In genomic region chr6:51959744-51960383, GRCh38 we compare ENCODE assay signal across 8 cellular contexts.
DNase-seq lines count a peak whose midpoint lies in the region; ATAC-seq, FAIRE-seq and TF ChIP-seq lines count a peak whose summit lies in the region.

No MANE protein-coding gene starts in this region.

- H4K20me1 ChIP-seq in IMR-90 (ENCODE audit: insufficient read depth, low read length) = no peaks in the 10 kb centered on the region
- no peaks in the 10 kb centered on the region for H4K20me1 ChIP-seq in OCI-LY7 (ENCODE audit: insufficient read depth, low read length)
- no peaks in the 10 kb centered on the region for H4K20me1 ChIP-seq in keratinocyte (ENCODE audit: control insufficient read depth, extremely low read depth, insufficient read depth, low read length)

- H3K79me2 ChIP-seq in OCI-LY7 (ENCODE audit: insufficient read depth, low read depth, low read length) = no peaks in the 10 kb centered on the region
- no peaks in the 10 kb centered on the region for H3K79me2 ChIP-seq in keratinocyte (ENCODE audit: control insufficient read depth, insufficient read depth, low read length)

- in situ Hi-C loops in IMR-90 (cut with MboI; ENCODE audit: low sequenced_read_pairs) (no loop called here), brain microvascular endothelial cell (cut with HindIII; ENCODE audit: low pct_ligation_motif_present, low sequenced_read_pairs) (no loop called here)

- H3K4me1 ChIP-seq in IMR-90 (ENCODE audit: control insufficient read depth, insufficient read depth, low read length) (no peaks in the 10 kb centered on the region), OCI-LY7 (ENCODE audit: insufficient read depth, low read length, poor library complexity, severe bottlenecking) (no peaks in the 10 kb centered on the region), keratinocyte (ENCODE audit: control insufficient read depth, extremely low read depth, insufficient read depth, low read length) (no peaks in the 10 kb centered on the region)

- no peak overlapping the region for H2BK120ac ChIP-seq in IMR-90 (ENCODE audit: low read depth, low read length)

- no peak overlapping the region for H3K14ac ChIP-seq in IMR-90 (replicated peaks; ENCODE audit: low read depth, low read length)

- H3K56ac ChIP-seq in IMR-90 (ENCODE audit: extremely low read depth, insufficient read depth, low read length) = no peak overlapping the region

- intact Hi-C loops in IMR-90 (cut with micrococcal nuclease) = loop anchor here (1.0 kb wide), 2 partner anchors 105 to 1145 kb away; no protein-coding TSS in a partner anchor
- intact Hi-C loops in OCI-LY7 (cut with micrococcal nuclease; ENCODE audit: unreplicated experiment) = loop anchor here (5.0 to 10.0 kb wide), 2 partner anchors 105 to 1143 kb away; partner anchors contain the start of gene TFAP2B

- no peak overlapping the region for H2BK5ac ChIP-seq in IMR-90 (ENCODE audit: low read depth, low read length, poor library complexity, severe bottlenecking)

- POLR2A ChIA-PET in IMR-90 (lab: Charles Lee; ENCODE audit: unreplicated experiment) = interaction anchor here (0.5 kb wide), 1 partner anchor 34 kb away, joined by 5 read pairs; no protein-coding TSS in a partner anchor
- POLR2A ChIA-PET in OCI-LY7 (lab: Charles Lee) = no interaction called here

- H3K9ac ChIP-seq in IMR-90 (ENCODE audit: low read depth, low read length) (no peak overlapping the region), keratinocyte (ENCODE audit: control insufficient read depth, extremely low read depth, insufficient read depth, low read length) (no peak overlapping the region)

- H3K9me3 ChIP-seq in IMR-90 (ENCODE audit: control insufficient read depth, insufficient read depth, low read length) = no peaks in the 10 kb centered on the region
- no peaks in the 10 kb centered on the region for H3K9me3 ChIP-seq in OCI-LY7 (ENCODE audit: low read length)
- no peaks in the 10 kb centered on the region for H3K9me3 ChIP-seq in keratinocyte (ENCODE audit: control insufficient read depth, low read depth, low read length)

- H2BK15ac ChIP-seq in IMR-90 (ENCODE audit: low read depth, low read length) = no peak overlapping the region

- ATAC-seq in GM21526 (IDR thresholded peaks at IDR 0.05; ENCODE audit: low FRiP score, unreplicated experiment) = peak; percentile 93
- ATAC-seq in IMR-90 (ENCODE audit: low read depth) = peak; percentile 81

- H3K4me3 ChIP-seq in IMR-90 (ENCODE audit: insufficient read depth, low read depth, low read length) (no peak overlapping the region), OCI-LY7 (ENCODE audit: low read depth, low read length, poor library complexity, severe bottlenecking) (no peak overlapping the region), brain microvascular endothelial cell (ENCODE audit: low read depth, low read length) (no peak overlapping the region), keratinocyte (ENCODE audit: control insufficient read depth in 2 of 3, extremely low read depth in 1 of 3, insufficient read depth in 2 of 3, low read depth in 1 of 3, low read length in 3 of 3) (no peak overlapping the region)

- CTCF ChIA-PET in IMR-90 (lab: Yijun Ruan, JAX) (interaction anchor here (0.6 to 1.1 kb wide), 2 partner anchors 8 to 9 kb away, joined by 3 to 7 read pairs; no protein-coding TSS in a partner anchor), OCI-LY7 (lab: Charles Lee; ENCODE audit: unreplicated experiment) (interaction anchor here (0.5 kb wide), 1 partner anchor 180 kb away, joined by 6 read pairs; no protein-coding TSS in a partner anchor)

- H3K9me2 ChIP-seq in OCI-LY7 (ENCODE audit: insufficient read depth, low read length) = no peaks in the 10 kb centered on the region

- no peaks in the 10 kb centered on the region for H3K79me1 ChIP-seq in IMR-90 (ENCODE audit: low read depth in 1 of 2, low read length in 2 of 2)

- BruUV-seq in IMR-90 (replicated peaks; lab: Mats Ljungman, UMichigan) (no TSS peak), OCI-LY7 (replicated peaks; lab: Mats Ljungman, UMichigan) (no TSS peak)

- no peak overlapping the region for H2BK20ac ChIP-seq in IMR-90 (ENCODE audit: low read depth, low read length)

- no peak overlapping the region for H4K8ac ChIP-seq in IMR-90 (ENCODE audit: low read depth in 2 of 2, low read length in 2 of 2)

- H3K4me2 ChIP-seq in IMR-90 (ENCODE audit: low read depth, low read length) (no peak overlapping the region), OCI-LY7 (ENCODE audit: low read length) (no peak overlapping the region), keratinocyte (ENCODE audit: control insufficient read depth, extremely low read depth, insufficient read depth, low read depth, low read length) (no peak overlapping the region)

- no peaks in the 10 kb centered on the region for H3K9me1 ChIP-seq in IMR-90 (ENCODE audit: insufficient read depth, low read length)
- no peaks in the 10 kb centered on the region for H3K9me1 ChIP-seq in keratinocyte (ENCODE audit: control insufficient read depth, extremely low read depth, insufficient read depth, low read length)

- TF ChIP-seq POLR2A in IMR-90 (IDR thresholded peaks at IDR 0.05; ENCODE audit: low read depth, low read length) = no peak

- no peak overlapping the region for H4K5ac ChIP-seq in IMR-90 (ENCODE audit: low read depth, low read length)

- TF ChIP-seq CTCF in IMR-90 (conservative IDR thresholded peaks at IDR 0.05; ENCODE audit: low read depth, low read length) (peak; percentile 73), OCI-LY7 (conservative IDR thresholded peaks at IDR 0.05; ENCODE audit: low read length) (peak; percentile 91), brain microvascular endothelial cell (IDR thresholded peaks at IDR 0.05; ENCODE audit: low read depth, low read length, missing control alignments) (peak; percentile 93), keratinocyte (optimal IDR thresholded peaks at IDR 0.05 in 1 of 3, IDR thresholded peaks at IDR 0.05 in 1 of 3, conservative IDR thresholded peaks at IDR 0.05 in 1 of 3; ENCODE audit: extremely low read depth in 1 of 3, insufficient read depth in 2 of 3, low read length in 3 of 3) (peak; percentile 81 to 94 (median 85))

- TF ChIP-seq RAD21 in IMR-90 (IDR thresholded peaks at IDR 0.05; ENCODE audit: low read length) = peak; percentile 74

- H3K27ac ChIP-seq in IMR-90 (ENCODE audit: insufficient read depth, low read length) (no peak overlapping the region), OCI-LY7 (ENCODE audit: low read depth, low read length, poor library complexity, severe bottlenecking) (no peak overlapping the region), brain microvascular endothelial cell (no peak overlapping the region), keratinocyte (ENCODE audit: control insufficient read depth, insufficient read depth, low read length) (no peak overlapping the region)

- H3K4ac ChIP-seq in IMR-90 (ENCODE audit: low read depth, low read length) = no peak overlapping the region

- H2AFZ ChIP-seq in IMR-90 (replicated peaks; ENCODE audit: low read length, poor library complexity) (peak overlapping the region; percentile 10), OCI-LY7 (ENCODE audit: low read length) (no peak overlapping the region), keratinocyte (ENCODE audit: control insufficient read depth, low read length) (no peak overlapping the region)

- no CpG with 5 or more reads among the region's 6 CpGs for WGBS in IMR-90 (ENCODE audit: extremely low coverage in 2 of 2, insufficient read length in 1 of 2), 2 experiments

- H3K18ac ChIP-seq in IMR-90 (ENCODE audit: low read depth, low read length) = no peak overlapping the region

- no peaks in the 10 kb centered on the region for H3K36me3 ChIP-seq in IMR-90 (ENCODE audit: control insufficient read depth, insufficient read depth, low read length)
- H3K36me3 ChIP-seq in OCI-LY7 (ENCODE audit: insufficient read depth, low read length) = no peaks in the 10 kb centered on the region
- H3K36me3 ChIP-seq in brain microvascular endothelial cell (replicated peaks) = no peaks in the 10 kb centered on the region
- no peaks in the 10 kb centered on the region for H3K36me3 ChIP-seq in keratinocyte (ENCODE audit: control insufficient read depth in 2 of 2, extremely low read depth in 1 of 2, insufficient read depth in 2 of 2, low read length in 2 of 2)

- no peak overlapping the region for H4K91ac ChIP-seq in IMR-90 (ENCODE audit: insufficient read depth, low read depth, low read length)

- peak; percentile 12 to 47 for DNase-seq in NCI-H524 (lab: John Stamatoyannopoulos, UW)
- no peak for DNase-seq in NCI-H524 treated with DMSO at 0.1 percent for 48 hours (lab: John Stamatoyannopoulos, UW)
- DNase-seq in IMR-90 = peak; percentile 59
- peak; percentile 55 for DNase-seq in OCI-LY7 (ENCODE audit: low spot score)
- DNase-seq in brain microvascular endothelial cell = peak; percentile 74
- peak; percentile 5 for DNase-seq in keratinocyte (ENCODE audit: low read depth, low spot score)
- peak; percentile 9 for DNase-seq in stimulated activated CD4-positive, alpha-beta T cell treated with anti-CD3 and anti-CD28 coated beads, Interleukin-4, amount 100 ng/mL, for 24 hours

- H3K23ac ChIP-seq in IMR-90 (ENCODE audit: low read depth, low read length) = no peak overlapping the region

- no peak for FAIRE-seq in keratinocyte (lab: Jason Lieb, UNC)

- no peak overlapping the region for H2AK9ac ChIP-seq in IMR-90 (replicated peaks; ENCODE audit: low read depth, low read length, poor library complexity)

- no peak overlapping the region for H2AK5ac ChIP-seq in IMR-90 (ENCODE audit: low read depth, low read length)

- H3K27me3 ChIP-seq in IMR-90 (ENCODE audit: control insufficient read depth, insufficient read depth, low read length) (no peaks in the 10 kb centered on the region), brain microvascular endothelial cell (replicated peaks) (no peaks in the 10 kb centered on the region), keratinocyte (ENCODE audit: control insufficient read depth, extremely low read depth, insufficient read depth, low read length) (no peaks in the 10 kb centered on the region)

- dilution Hi-C loops in IMR-90 (cut with HindIII; ENCODE audit: low sequenced_read_pairs, unreplicated experiment) (no loop called here), keratinocyte (cut with MboI; ENCODE audit: extremely low pct_ligation_motif_present, low sequenced_read_pairs) (no loop called here)

TF ChIP-seq in IMR-90, 13 proteins besides CTCF, POLR2A, EP300 and RAD21 (continues in another document):
- TF ChIP-seq NFE2L2 (IDR thresholded peaks at IDR 0.05; ENCODE audit: low read depth, low read length) (no peak), USF2 (IDR thresholded peaks at IDR 0.05; ENCODE audit: low read depth, low read length) (no peak), MXI1 (IDR thresholded peaks at IDR 0.05; ENCODE audit: borderline replicate concordance, low read depth, low read length) (no peak), BHLHE40 (IDR thresholded peaks at IDR 0.05; ENCODE audit: low read depth, low read length) (no peak), MAZ (IDR thresholded peaks at IDR 0.05; ENCODE audit: borderline replicate concordance, low read depth, low read length) (no peak)
